ENCODE assay signal across 1 cellular context in genomic region chr4:150069361-150069760, GRCh38.
A peak's percentile ranks its signal among the peaks of the same experiment; 100 is the strongest.
TF ChIP-seq lines count a peak whose summit lies in the region.

No MANE protein-coding gene starts in this region.

TF ChIP-seq in HEK293, 187 proteins besides CTCF, POLR2A, EP300 and RAD21:
- TF ChIP-seq PRDM10 (tag by site-specific recombination; IDR thresholded peaks at IDR 0.05) (peak; percentile 22; the same call in 1 of the 2 replicates), EGR2 (tag by site-specific recombination; IDR thresholded peaks at IDR 0.05; ENCODE audit: low read depth) (no peak), ZBTB48 (tag by site-specific recombination; IDR thresholded peaks at IDR 0.05) (no peak)
